ENCODE assay signal across 25 cellular contexts in genomic region chr12:82647853-82648252, GRCh38. TPM values are rescaled to one million over a fixed set of nuclear protein-coding genes. Genes with fewer than 3 reads are reported as not detected.
DNase-seq lines count a peak whose midpoint lies in the region; ATAC-seq and TF ChIP-seq lines count a peak whose summit lies in the region.
"Had no signal": no experiment of that assay in that cellular context is flagged by ENCODE, and none has a peak within 500 bp of the region (broad histone marks: within the 10 kb centered on the region; RNA-seq: fewer than 3 reads in every experiment).

No MANE protein-coding gene starts in this region.

- H3K4me1 ChIP-seq in MM.1S (ENCODE audit: low read length) (peaks cover 33% of the 10 kb centered on the region), right cardiac atrium (ENCODE audit: control insufficient read depth, insufficient read depth, low read length) (no peaks in the 10 kb centered on the region)

- H3K27me3 ChIP-seq in MM.1S (replicated peaks; ENCODE audit: insufficient read depth, low read length) (no peaks in the 10 kb centered on the region), right cardiac atrium (ENCODE audit: control insufficient read depth, insufficient read depth) (no peaks in the 10 kb centered on the region)
- H3K27me3 ChIP-seq: MG63 had no signal

- no peak for DNase-seq in MM.1S
- DNase-seq in midbrain (lab: John Stamatoyannopoulos, UW) = peak; percentile 15
- no peak for DNase-seq in COLO668 (lab: John Stamatoyannopoulos, UW; ENCODE audit: unreplicated experiment)
- no peak for DNase-seq in sciatic nerve (ENCODE audit: low spot score)
- DNase-seq in right cardiac atrium = no peak
- DNase-seq: C1 segment of cervical spinal cord; Caco-2; CD4-positive, alpha-beta memory T cell; DMS79; EL; GDM1; KBM-7; MG63; NCI-H1048; NCI-H1417; NCI-H1694; NCI-H2029 treated with DMSO at 0.1 percent for 48 hours; NCI-H446 treated with DMSO at 0.1 percent for 48 hours; NCI-H526; NCI-H82; SIG-M5; SK-N-SH; SW 1271 had no signal

- intact Hi-C loops in sciatic nerve (cut with DNase I) (no loop called here), right cardiac atrium (cut with DNase I) (no loop called here)

- no peaks in the 10 kb centered on the region for H4K20me1 ChIP-seq in MM.1S (ENCODE audit: insufficient read depth, low read length)

- no peaks in the 10 kb centered on the region for H3K9me2 ChIP-seq in MM.1S (replicated peaks; ENCODE audit: insufficient read depth, low read length)
- H3K9me2 ChIP-seq: SK-N-SH had no signal

- no peak overlapping the region for H3K9ac ChIP-seq in MM.1S (ENCODE audit: low read length)
- H3K9ac ChIP-seq: SK-N-SH had no signal

- no peaks in the 10 kb centered on the region for H3K79me2 ChIP-seq in MM.1S (ENCODE audit: low read length)

- TF ChIP-seq CTCF in MM.1S (IDR thresholded peaks at IDR 0.05; ENCODE audit: low read length) (0 out of 2 replicates have a peak, but pooled peaks have one; percentile 4), VCaP (conservative IDR thresholded peaks at IDR 0.05) (peak; percentile 22; the same call in 1 of the 2 replicates)

- H3K27ac ChIP-seq in MM.1S (ENCODE audit: low read length) = no peak overlapping the region
- no peak overlapping the region for H3K27ac ChIP-seq in VCaP
- no peak overlapping the region for H3K27ac ChIP-seq in right cardiac atrium (ENCODE audit: low read length)

- ATAC-seq in GM21367 (IDR thresholded peaks at IDR 0.05; ENCODE audit: unreplicated experiment) (no peak), sciatic nerve (no peak), right cardiac atrium (no peak)

- peak overlapping the region; percentile 57 for H3K4me2 ChIP-seq in MM.1S (ENCODE audit: low read depth, low read length)
- H3K4me2 ChIP-seq: SK-N-SH had no signal

- peak overlapping the region; percentile 44; the same call in 1 of the 2 replicates for H2AFZ ChIP-seq in MM.1S (ENCODE audit: low read length)

- no peaks in the 10 kb centered on the region for H3K36me3 ChIP-seq in MM.1S (replicated peaks; ENCODE audit: insufficient read depth, low read length)
- H3K36me3 ChIP-seq: MG63 had no signal

- 82% methylated on average over 4 of the region's 4 CpGs for WGBS in right cardiac atrium

- no peak overlapping the region for H3K4me3 ChIP-seq in MM.1S (ENCODE audit: low read length)
- H3K4me3 ChIP-seq in right cardiac atrium (ENCODE audit: low read length) = no peak overlapping the region
- H3K4me3 ChIP-seq: MG63 had no signal

- no peaks in the 10 kb centered on the region for H3K9me3 ChIP-seq in MM.1S (replicated peaks; ENCODE audit: insufficient read depth, low read length)
- H3K9me3 ChIP-seq in right cardiac atrium (ENCODE audit: control insufficient read depth, low read length) = no peaks in the 10 kb centered on the region
- H3K9me3 ChIP-seq: Caco-2, MG63, SK-N-SH had no signal

- H3F3A ChIP-seq in MM.1S (ENCODE audit: insufficient read depth, low read length) = peaks cover 3% of the 10 kb centered on the region; the same call in 1 of the 2 replicates

RNA-seq across cellular contexts. Expression of gene TMTC2, which starts 38.9 kb away (rescaled TPM):
- total RNA-seq in sciatic nerve (25.5 TPM), right cardiac atrium (1 to 10 TPM; 2.7 to 5.3 (median 3.1) TPM)
- polyA plus RNA-seq in right cardiac atrium = 1.6 TPM
